9 cellular contexts compared by ENCODE assay signal in genomic region chr12:123034865-123035264, GRCh38. TPM values are rescaled to one million over a fixed set of nuclear protein-coding genes. Genes with fewer than 3 reads are reported as not detected.
A peak's percentile ranks its signal among the peaks of the same experiment; 100 is the strongest.
DNase-seq lines count a peak whose midpoint lies in the region; ATAC-seq and TF ChIP-seq lines count a peak whose summit lies in the region.
"Had no signal": no experiment of that assay in that cellular context is flagged by ENCODE, and none has a peak within 500 bp of the region (broad histone marks: within the 10 kb centered on the region; RNA-seq: fewer than 3 reads in every experiment).

No MANE protein-coding gene starts in this region.

- no peak for DNase-seq in activated naive CD4-positive, alpha-beta T cell (lab: John Stamatoyannopoulos, UW)
- DNase-seq in OCI-M1 (lab: John Stamatoyannopoulos, UW) (peak; percentile 19), erythroblast (lab: John Stamatoyannopoulos, UW) (peak; percentile 22 to 53), spleen (no peak)
- no peak for DNase-seq in stimulated activated naive CD4-positive, alpha-beta T cell treated with Interleukin-2 at 50 U/mL for 16 hours (lab: John Stamatoyannopoulos, UW)
- DNase-seq: effector memory CD8-positive, alpha-beta T cell had no signal

- H3K9me3 Mint-ChIP-seq in activated naive CD4-positive, alpha-beta T cell treated with anti-CD3 and anti-CD28 coated beads, Interleukin-2, amount 50 U/mL, for 24 hours, result no peaks in the 10 kb centered on the region
- H3K9me3 Mint-ChIP-seq: effector memory CD8-positive, alpha-beta T cell had no signal

- TF ChIP-seq POLR2A in erythroblast (IDR thresholded peaks at IDR 0.05; ENCODE audit: low read length) (no peak), spleen (IDR thresholded peaks at IDR 0.05) (no peak)

- WGBS in spleen, 5 donors, result 51 to 56% (median 52%) methylated on average over 4 of the region's 4 CpGs

- H3K36me3 ChIP-seq in spleen, result peaks cover 0 to 34% (median 0%) of the 10 kb centered on the region in 6 donors

- H3K9me3 ChIP-seq in spleen, result no peaks in the 10 kb centered on the region

- ATAC-seq in GM19397 (IDR thresholded peaks at IDR 0.05; ENCODE audit: unreplicated experiment) (no peak), HG02840 (IDR thresholded peaks at IDR 0.05; ENCODE audit: low FRiP score, unreplicated experiment) (no peak)
- ATAC-seq: effector memory CD8-positive, alpha-beta T cell had no signal

- intact Hi-C loops in spleen (cut with DNase I; ENCODE audit: low total_unique reads), result no loop called here

- peaks cover 4 to 28% (median 21%) of the 10 kb centered on the region in 6 donors for H3K4me1 ChIP-seq in spleen

- peaks cover 3% of the 10 kb centered on the region for H3K36me3 Mint-ChIP-seq in activated naive CD4-positive, alpha-beta T cell treated with anti-CD3 and anti-CD28 coated beads, Interleukin-2, amount 50 U/mL, for 24 hours

- peaks cover 48% of the 10 kb centered on the region for H3K4me1 Mint-ChIP-seq in activated naive CD4-positive, alpha-beta T cell treated with anti-CD3 and anti-CD28 coated beads, Interleukin-2, amount 50 U/mL, for 24 hours

- TF ChIP-seq CTCF in spleen (IDR thresholded peaks at IDR 0.05 in 8 of 11, conservative IDR thresholded peaks at IDR 0.05 in 3 of 11), result no peak

- peak overlapping the region; percentile 23 for H3K4me3 Mint-ChIP-seq in activated naive CD4-positive, alpha-beta T cell treated with anti-CD3 and anti-CD28 coated beads, Interleukin-2, amount 50 U/mL, for 24 hours
- H3K4me3 Mint-ChIP-seq: effector memory CD8-positive, alpha-beta T cell had no signal

- H3K27me3 Mint-ChIP-seq in activated naive CD4-positive, alpha-beta T cell treated with anti-CD3 and anti-CD28 coated beads, Interleukin-2, amount 50 U/mL, for 24 hours, result no peaks in the 10 kb centered on the region
- H3K27me3 Mint-ChIP-seq: effector memory CD8-positive, alpha-beta T cell had no signal

- H3K4me3 ChIP-seq in spleen, result no peak overlapping the region

- no peaks in the 10 kb centered on the region for H3K27me3 ChIP-seq in spleen (replicated peaks in 1 of 7)

- peak overlapping the region; percentile 79 for H3K27ac Mint-ChIP-seq in activated naive CD4-positive, alpha-beta T cell treated with anti-CD3 and anti-CD28 coated beads, Interleukin-2, amount 50 U/mL, for 24 hours
- H3K27ac Mint-ChIP-seq: effector memory CD8-positive, alpha-beta T cell had no signal

- H3K27ac ChIP-seq in spleen, result peak overlapping the region in 5 of 8 donors; percentile 29 to 65 (median 44)

RNA-seq across cellular contexts. Expression of gene ARL6IP4, which starts 54.4 kb away (rescaled TPM):
- 100 to 1,000 TPM; 150 to 202 (median 181) TPM for total RNA-seq in spleen
- polyA plus RNA-seq in spleen, result 100 to 1,000 TPM; 308 to 419 (median 377) TPM

RNA-seq across cellular contexts. Expression of gene OGFOD2, which starts 59.8 kb away (rescaled TPM):
- 10 to 100 TPM in 6 of 7 donors, 1 to 10 TPM in 1; 9.5 to 24.7 (median 20.4) TPM for total RNA-seq in spleen
- polyA plus RNA-seq in spleen, result 10 to 100 TPM; 18.5 to 32.3 (median 28.1) TPM

Comparison
In these comparisons a context has a peak if more than half of its experiments do, and no peak if none do; other contexts are left out.
1. DNase-seq: peak in OCI-M1 (single experiment) and erythroblast (2 of 2); none in activated naive CD4-positive, alpha-beta T cell (0 of 4), spleen (single experiment) and stimulated activated naive CD4-positive, alpha-beta T cell treated with Interleukin-2 at 50 U/mL for 16 hours (single experiment).